Comparison of ENCODE assay signal across 21 cellular contexts in the genomic region with DNA sequence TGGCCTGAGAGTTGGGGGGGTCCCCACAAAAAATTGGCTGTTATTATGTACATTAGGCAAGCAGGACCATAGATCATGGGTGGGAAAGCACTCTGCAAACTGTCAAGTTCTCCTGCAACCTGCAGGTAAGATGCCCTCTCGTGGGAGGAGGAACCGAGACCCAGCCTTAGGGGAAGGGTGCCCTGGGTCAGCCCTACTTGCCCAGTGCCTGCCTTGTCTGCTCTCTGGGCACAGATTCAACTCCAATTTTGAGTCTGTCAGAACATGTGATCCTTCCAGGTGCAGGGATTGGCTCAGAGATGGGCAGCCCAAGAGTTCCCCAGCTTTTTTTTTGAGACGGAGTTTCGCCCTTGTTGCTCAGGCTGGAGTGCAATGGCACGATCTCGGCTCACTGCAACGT.
DNase-seq lines count a peak whose midpoint lies in the region; ATAC-seq, FAIRE-seq and TF ChIP-seq lines count a peak whose summit lies in the region.
"Had no signal": no experiment of that assay in that cellular context is flagged by ENCODE, and none has a peak within 500 bp of the region (broad histone marks: within the 10 kb centered on the region; RNA-seq: fewer than 3 reads in every experiment).

No MANE protein-coding gene starts in this region.

- no peak overlapping the region for H3K27ac Mint-ChIP-seq in CD14-positive monocyte
- H3K27ac Mint-ChIP-seq: B cell; CD4-positive, CD25-positive, alpha-beta regulatory T cell; CD8-positive, alpha-beta memory T cell; GM23338 had no signal

- H3K4me3 ChIP-seq in bronchial epithelial cell (ENCODE audit: low read depth, low read length) = no peak overlapping the region
- H3K4me3 ChIP-seq in lower lobe of right lung = no peak overlapping the region
- no peak overlapping the region for H3K4me3 ChIP-seq in upper lobe of right lung
- H3K4me3 ChIP-seq: BLaER1 treated with 17β-estradiol and CSF1 and Interleukin-3, amounts not matched to agents 10 nM and 100 nM; GM12878; GM23338 had no signal

- no peaks in the 10 kb centered on the region for H3K4me1 ChIP-seq in lower lobe of right lung
- no peaks in the 10 kb centered on the region for H3K4me1 ChIP-seq in upper lobe of right lung

- peak; percentile 52 for FAIRE-seq in bronchial epithelial cell (lab: Jason Lieb, UNC)
- FAIRE-seq: GM12878, H54, HTR-8/SVneo had no signal

- H3K4me1 Mint-ChIP-seq in CD14-positive monocyte = no peaks in the 10 kb centered on the region
- H3K4me1 Mint-ChIP-seq: B cell; CD4-positive, CD25-positive, alpha-beta regulatory T cell; CD8-positive, alpha-beta memory T cell; GM23338 had no signal

- H3K9me3 ChIP-seq in lower lobe of right lung = no peaks in the 10 kb centered on the region
- H3K9me3 ChIP-seq in upper lobe of right lung = no peaks in the 10 kb centered on the region

- intact Hi-C loops in CD14-positive monocyte (cut with micrococcal nuclease) = no loop called here
- intact Hi-C loops in lower lobe of right lung (cut with DNase I) = no loop called here
- intact Hi-C loops in upper lobe of right lung (cut with DNase I) = no loop called here

- H3K9me3 Mint-ChIP-seq in CD14-positive monocyte = peaks cover 0 to under 1% (median 0%) of the 10 kb centered on the region in 7 donors
- H3K9me3 Mint-ChIP-seq: CD4-positive, CD25-positive, alpha-beta regulatory T cell; CD8-positive, alpha-beta memory T cell; GM23338 had no signal

- H3K27me3 Mint-ChIP-seq in CD14-positive monocyte (ENCODE audit: low read depth in 3 of 3) = peaks cover 5 to 8% (median 5%) of the 10 kb centered on the region in 3 donors
- H3K27me3 Mint-ChIP-seq: CD4-positive, CD25-positive, alpha-beta regulatory T cell had no signal

- peak; percentile 10 for DNase-seq in CD14-positive monocyte (ENCODE audit: low spot score)
- DNase-seq in bronchial epithelial cell (ENCODE audit: low read depth) = no peak
- peak; percentile 12 for DNase-seq in lower lobe of right lung
- peak; percentile 22 for DNase-seq in upper lobe of right lung
- no peak for DNase-seq in NCI-H2107 treated with DMSO at 0.1 percent for 48 hours (lab: John Stamatoyannopoulos, UW; ENCODE audit: unreplicated experiment)
- DNase-seq in NCI-H2029 (lab: John Stamatoyannopoulos, UW) = no peak
- DNase-seq: CD4-positive, CD25-positive, alpha-beta regulatory T cell; CD8-positive, alpha-beta memory T cell; COR-L47; DMS 273 treated with DMSO at 0.1 percent for 48 hours; DMS53; DND-41; EL; HCEC 1CT; IMR-90 had no signal

- no peak overlapping the region for H3K4me3 Mint-ChIP-seq in CD14-positive monocyte
- H3K4me3 Mint-ChIP-seq: B cell; CD4-positive, CD25-positive, alpha-beta regulatory T cell; CD8-positive, alpha-beta memory T cell; GM23338 had no signal

- TF ChIP-seq CTCF in CD14-positive monocyte (IDR thresholded peaks at IDR 0.05) = no peak
- TF ChIP-seq CTCF in bronchial epithelial cell (IDR thresholded peaks at IDR 0.05; ENCODE audit: insufficient read depth, low read length, severe bottlenecking) = no peak
- TF ChIP-seq CTCF in lower lobe of right lung (IDR thresholded peaks at IDR 0.05) = no peak
- TF ChIP-seq CTCF in upper lobe of right lung (IDR thresholded peaks at IDR 0.05) = no peak

- no peak overlapping the region for H3K27ac ChIP-seq in lower lobe of right lung
- no peak overlapping the region for H3K27ac ChIP-seq in upper lobe of right lung
- H3K27ac ChIP-seq: BLaER1 treated with 17β-estradiol and CSF1 and Interleukin-3, amounts not matched to agents 10 nM and 100 nM had no signal

- H3K36me3 Mint-ChIP-seq in CD14-positive monocyte = no peaks in the 10 kb centered on the region
- H3K36me3 Mint-ChIP-seq: CD4-positive, CD25-positive, alpha-beta regulatory T cell; CD8-positive, alpha-beta memory T cell had no signal

- H3K36me3 ChIP-seq in bronchial epithelial cell (ENCODE audit: control insufficient read depth, insufficient read depth, low read length) (no peaks in the 10 kb centered on the region), lower lobe of right lung (no peaks in the 10 kb centered on the region), upper lobe of right lung (no peaks in the 10 kb centered on the region)
- H3K36me3 ChIP-seq: BLaER1 treated with 17β-estradiol and CSF1 and Interleukin-3, amounts not matched to agents 10 nM and 100 nM had no signal

- no peaks in the 10 kb centered on the region for H3K27me3 ChIP-seq in bronchial epithelial cell (ENCODE audit: control insufficient read depth, insufficient read depth, low read length)
- no peaks in the 10 kb centered on the region for H3K27me3 ChIP-seq in lower lobe of right lung (ENCODE audit: low read depth)
- H3K27me3 ChIP-seq in upper lobe of right lung = no peaks in the 10 kb centered on the region

- ATAC-seq in lower lobe of right lung = no peak
- ATAC-seq in upper lobe of right lung = no peak
- ATAC-seq: GM12878, GM23338 had no signal

Comparison
In these comparisons a context has a peak if more than half of its experiments do, and no peak if none do; other contexts are left out.
1. DNase-seq: peak in CD14-positive monocyte (single experiment), lower lobe of right lung (single experiment) and upper lobe of right lung (single experiment); none in bronchial epithelial cell (single experiment), NCI-H2107 treated with DMSO at 0.1 percent for 48 hours (single experiment) and NCI-H2029 (single experiment).